In the genomic region with DNA sequence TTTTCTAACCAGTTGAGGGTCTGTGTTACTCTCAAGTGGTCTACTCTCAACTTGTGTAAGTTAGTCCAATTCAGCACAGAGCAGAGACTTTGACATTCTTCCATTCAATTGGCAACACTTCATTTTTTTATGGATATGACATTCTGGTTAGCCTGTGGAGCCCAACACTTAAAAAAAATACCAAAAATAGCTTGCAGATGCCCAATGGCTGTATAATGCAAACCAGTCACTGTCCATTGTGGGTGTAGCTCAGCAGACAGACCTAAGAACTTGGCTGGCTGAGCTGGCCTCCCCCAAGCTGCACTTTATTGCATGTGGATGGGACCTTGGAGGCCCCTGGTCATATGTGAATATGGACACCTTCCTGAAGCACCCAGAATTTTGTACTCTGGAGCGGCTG, we compare ENCODE assay signal across 23 cellular contexts.
DNase-seq lines count a peak whose midpoint lies in the region; ATAC-seq and TF ChIP-seq lines count a peak whose summit lies in the region.
"Had no signal": no experiment of that assay in that cellular context is flagged by ENCODE, and none has a peak within 500 bp of the region (broad histone marks: within the 10 kb centered on the region; RNA-seq: fewer than 3 reads in every experiment).

No MANE protein-coding gene starts in this region.

- H3K36me3 ChIP-seq in heart left ventricle (peaks cover 0 to 63% (median 15%) of the 10 kb centered on the region in 9 donors), esophagus muscularis mucosa (peaks cover 11 to 51% (median 16%) of the 10 kb centered on the region in 4 donors), psoas muscle (ENCODE audit: insufficient read depth in 1 of 2, low read depth in 1 of 2) (peaks cover 0 to 14% of the 10 kb centered on the region in 2 donors)

- WGBS in right cardiac atrium = 90% methylated on average over 1 of the region's 1 CpG
- WGBS in heart left ventricle, 4 donors = 93 to 100% (median 100%) methylated on average over 1 of the region's 1 CpG; no CpG with 5 or more reads in 1 of the 4 donors
- 67% methylated on average over 1 of the region's 1 CpG for WGBS in esophagus muscularis mucosa
- WGBS in psoas muscle, 3 donors = 94 to 100% (median 100%) methylated on average over 1 of the region's 1 CpG

- H3K9me3 ChIP-seq in right cardiac atrium (ENCODE audit: control insufficient read depth, low read length) (no peaks in the 10 kb centered on the region), heart left ventricle (no peaks in the 10 kb centered on the region), esophagus muscularis mucosa (no peaks in the 10 kb centered on the region), psoas muscle (no peaks in the 10 kb centered on the region)
- H3K9me3 ChIP-seq: A549, mucosa of descending colon, ovary had no signal

- DNase-seq in right cardiac atrium = no peak
- no peak for DNase-seq in heart left ventricle
- no peak for DNase-seq in esophagus muscularis mucosa (ENCODE audit: extremely low spot score)
- DNase-seq in psoas muscle = no peak
- no peak for DNase-seq in effector memory CD8-positive, alpha-beta T cell
- DNase-seq in OCI-M2 (lab: John Stamatoyannopoulos, UW; ENCODE audit: unreplicated experiment) = no peak
- DNase-seq in glutamatergic neuron = no peak
- DNase-seq: activated CD4-positive, alpha-beta memory T cell treated with anti-CD3 and anti-CD28 coated beads, Interleukin-2, amount 10 ng/mL, durations not matched to agents 7 days and 5 days; activated T-cell treated with anti-CD3 and anti-CD28 coated beads, Interleukin-2, amount 50 U/mL, for 4 hours; CD8-positive, alpha-beta T cell; central memory CD4-positive, alpha-beta T cell; effector memory CD4-positive, alpha-beta T cell; HCEC 1CT; left colon; mucosa of descending colon; NCI-H1694; NCI-H345; stimulated activated CD4-positive, alpha-beta T cell treated with anti-CD3 and anti-CD28 coated beads, Interleukin-12 subunit alpha, Interleukin-12 subunit beta, amount 100 ng/mL, for 4 hours had no signal

- no peak for TF ChIP-seq EP300 in esophagus muscularis mucosa (IDR thresholded peaks at IDR 0.05)

- intact Hi-C loops in right cardiac atrium (cut with DNase I) (no loop called here), heart left ventricle (cut with DNase I) (loop anchor here in 1 of 10 donors (5.0 kb wide), 1 partner anchor 41 kb away; no protein-coding TSS in a partner anchor), esophagus muscularis mucosa (cut with DNase I) (no loop called here), psoas muscle (cut with DNase I) (loop anchor here in 1 of 2 donors (5.0 kb wide), 1 partner anchor 156 kb away; no protein-coding TSS in a partner anchor)

- peak overlapping the region; percentile 25 for H3K27ac ChIP-seq in right cardiac atrium (ENCODE audit: low read length)
- peak overlapping the region in 5 of 12 donors; percentile 15 to 88 (median 19) for H3K27ac ChIP-seq in heart left ventricle
- peak overlapping the region; percentile 85 to 96 (median 92) for H3K27ac ChIP-seq in esophagus muscularis mucosa (replicated peaks in 1 of 4)
- peak overlapping the region; percentile 36 for H3K27ac ChIP-seq in psoas muscle
- H3K27ac ChIP-seq: A549, VCaP had no signal

- no peak overlapping the region for H3K27ac Mint-ChIP-seq in effector memory CD8-positive, alpha-beta T cell
- H3K27ac Mint-ChIP-seq in glutamatergic neuron (ENCODE audit: unreplicated experiment) = no peak overlapping the region
- H3K27ac Mint-ChIP-seq: activated CD4-positive, alpha-beta memory T cell treated with anti-CD3 and anti-CD28 coated beads, Interleukin-2, amount 10 ng/mL, durations not matched to agents 7 days and 5 days; activated naive CD4-positive, alpha-beta T cell treated with anti-CD3 and anti-CD28 coated beads, Interleukin-2, amount 50 U/mL, for 72 hours; CD8-positive, alpha-beta T cell had no signal

- H3K36me3 Mint-ChIP-seq in effector memory CD8-positive, alpha-beta T cell (ENCODE audit: insufficient read depth) = no peaks in the 10 kb centered on the region
- H3K36me3 Mint-ChIP-seq in glutamatergic neuron (ENCODE audit: unreplicated experiment) = peaks cover 20% of the 10 kb centered on the region
- H3K36me3 Mint-ChIP-seq: activated naive CD4-positive, alpha-beta T cell treated with anti-CD3 and anti-CD28 coated beads, Interleukin-2, amount 50 U/mL, for 72 hours; CD8-positive, alpha-beta T cell had no signal

- ATAC-seq in right cardiac atrium = no peak
- no peak for ATAC-seq in heart left ventricle
- ATAC-seq in psoas muscle = no peak
- ATAC-seq in effector memory CD8-positive, alpha-beta T cell (replicated peaks) = no peak
- no peak for ATAC-seq in GM18868 (IDR thresholded peaks at IDR 0.05; ENCODE audit: unreplicated experiment)
- ATAC-seq: A549; activated naive CD4-positive, alpha-beta T cell treated with anti-CD3 and anti-CD28 coated beads, Interleukin-2, amount 50 U/mL, for 72 hours; activated T-cell treated with anti-CD3 and anti-CD28 coated beads, Interleukin-2, amount 50 U/mL, for 4 hours; CD8-positive, alpha-beta T cell; left colon; mucosa of descending colon had no signal

- H3K9me3 Mint-ChIP-seq in effector memory CD8-positive, alpha-beta T cell = no peaks in the 10 kb centered on the region
- H3K9me3 Mint-ChIP-seq in glutamatergic neuron (ENCODE audit: unreplicated experiment) = peaks cover 1% of the 10 kb centered on the region
- H3K9me3 Mint-ChIP-seq: activated CD4-positive, alpha-beta memory T cell treated with anti-CD3 and anti-CD28 coated beads, Interleukin-2, amount 10 ng/mL, durations not matched to agents 7 days and 5 days; activated naive CD4-positive, alpha-beta T cell treated with anti-CD3 and anti-CD28 coated beads, Interleukin-2, amount 50 U/mL, for 72 hours; activated T-cell treated with anti-CD3 and anti-CD28 coated beads, Interleukin-2, amount 50 U/mL, for 4 hours; CD8-positive, alpha-beta T cell had no signal

- H3K27me3 ChIP-seq in right cardiac atrium (ENCODE audit: control insufficient read depth, insufficient read depth) (no peaks in the 10 kb centered on the region), heart left ventricle (no peaks in the 10 kb centered on the region), esophagus muscularis mucosa (no peaks in the 10 kb centered on the region), psoas muscle (ENCODE audit: insufficient read depth in 3 of 3, low read length in 2 of 3) (no peaks in the 10 kb centered on the region)
- H3K27me3 ChIP-seq: ovary had no signal

- H3K4me3 ChIP-seq in right cardiac atrium (ENCODE audit: low read length) (no peak overlapping the region), heart left ventricle (no peak overlapping the region), esophagus muscularis mucosa (no peak overlapping the region), psoas muscle (no peak overlapping the region)
- H3K4me3 ChIP-seq: A549, mucosa of descending colon, ovary had no signal

- no peak for TF ChIP-seq CTCF in heart left ventricle (IDR thresholded peaks at IDR 0.05)
- TF ChIP-seq CTCF in esophagus muscularis mucosa (IDR thresholded peaks at IDR 0.05) = no peak
- no peak for TF ChIP-seq CTCF in psoas muscle (IDR thresholded peaks at IDR 0.05)
- no peak for TF ChIP-seq CTCF in glutamatergic neuron (IDR thresholded peaks at IDR 0.05; ENCODE audit: partially characterized antibody, unreplicated experiment)

- H3K4me1 ChIP-seq in right cardiac atrium (ENCODE audit: control insufficient read depth, insufficient read depth, low read length) (peaks cover 11% of the 10 kb centered on the region), heart left ventricle (peaks cover 4 to 70% (median 43%) of the 10 kb centered on the region in 12 donors), esophagus muscularis mucosa (peaks cover 53 to 92% (median 91%) of the 10 kb centered on the region in 4 donors), psoas muscle (peaks cover 22% of the 10 kb centered on the region)

- peaks cover 11 to 13% of the 10 kb centered on the region in 2 donors for H3K27me3 Mint-ChIP-seq in effector memory CD8-positive, alpha-beta T cell
- H3K27me3 Mint-ChIP-seq in glutamatergic neuron (ENCODE audit: unreplicated experiment) = peaks cover 5% of the 10 kb centered on the region
- H3K27me3 Mint-ChIP-seq: activated CD4-positive, alpha-beta memory T cell treated with anti-CD3 and anti-CD28 coated beads, Interleukin-2, amount 10 ng/mL, durations not matched to agents 7 days and 5 days had no signal

- H3K4me3 Mint-ChIP-seq in effector memory CD8-positive, alpha-beta T cell = no peak overlapping the region
- no peak overlapping the region for H3K4me3 Mint-ChIP-seq in glutamatergic neuron (ENCODE audit: unreplicated experiment)
- H3K4me3 Mint-ChIP-seq: activated CD4-positive, alpha-beta memory T cell treated with anti-CD3 and anti-CD28 coated beads, Interleukin-2, amount 10 ng/mL, durations not matched to agents 7 days and 5 days; activated T-cell treated with anti-CD3 and anti-CD28 coated beads, Interleukin-2, amount 50 U/mL, for 4 hours; CD8-positive, alpha-beta T cell had no signal

- H3K4me1 Mint-ChIP-seq in effector memory CD8-positive, alpha-beta T cell (ENCODE audit: low read depth in 2 of 2) = peaks cover 0 to 2% of the 10 kb centered on the region in 2 donors
- H3K4me1 Mint-ChIP-seq in glutamatergic neuron (ENCODE audit: low read depth, unreplicated experiment) = peaks cover 14% of the 10 kb centered on the region
- H3K4me1 Mint-ChIP-seq: activated CD4-positive, alpha-beta memory T cell treated with anti-CD3 and anti-CD28 coated beads, Interleukin-2, amount 10 ng/mL, durations not matched to agents 7 days and 5 days had no signal

- TF ChIP-seq POLR2A in heart left ventricle (IDR thresholded peaks at IDR 0.05) (no peak), esophagus muscularis mucosa (IDR thresholded peaks at IDR 0.05; ENCODE audit: low read depth) (no peak)
